18 cellular contexts compared by ENCODE assay signal in genomic region chr17:2176484-2177175, GRCh38.
DNase-seq lines count a peak whose midpoint lies in the region; ATAC-seq, FAIRE-seq and TF ChIP-seq lines count a peak whose summit lies in the region.
"Had no signal": no experiment of that assay in that cellular context is flagged by ENCODE, and none has a peak within 500 bp of the region (broad histone marks: within the 10 kb centered on the region; RNA-seq: fewer than 3 reads in every experiment).

No MANE protein-coding gene starts in this region.

- ATAC-seq in HG03025 (IDR thresholded peaks at IDR 0.05; ENCODE audit: low FRiP score, unreplicated experiment) (no peak), GM21717 (IDR thresholded peaks at IDR 0.05; ENCODE audit: unreplicated experiment) (no peak)

- H3K27ac Mint-ChIP-seq in HFFc6: peak overlapping the region; percentile 78
- peak overlapping the region in 3 of 5 experiments; percentile 13 to 82 (median 53) for H3K27ac Mint-ChIP-seq in brain

- no peaks in the 10 kb centered on the region for H3K27me3 ChIP-seq in keratinocyte (ENCODE audit: control insufficient read depth, extremely low read depth, insufficient read depth, low read length)
- no peaks in the 10 kb centered on the region for H3K27me3 ChIP-seq in rectal smooth muscle tissue (ENCODE audit: control insufficient read depth, insufficient read depth, low read length)
- H3K27me3 ChIP-seq: dorsolateral prefrontal cortex had no signal

- peaks cover 13% of the 10 kb centered on the region in 2 experiments for H3K36me3 ChIP-seq in keratinocyte (ENCODE audit: control insufficient read depth in 2 of 2, extremely low read depth in 1 of 2, insufficient read depth in 2 of 2, low read length in 2 of 2)
- no peaks in the 10 kb centered on the region for H3K36me3 ChIP-seq in rectal smooth muscle tissue (ENCODE audit: control insufficient read depth, insufficient read depth, low read length)

- H3K9me3 Mint-ChIP-seq in HFFc6: no peaks in the 10 kb centered on the region
- no peaks in the 10 kb centered on the region for H3K9me3 Mint-ChIP-seq in brain

- no peak for DNase-seq in HFFc6
- DNase-seq in keratinocyte (ENCODE audit: low read depth, low spot score): no peak
- no peak for DNase-seq in stimulated activated CD4-positive, alpha-beta T cell treated with anti-CD3 and anti-CD28 coated beads, Interleukin-4, amount 100 ng/mL, for 24 hours
- no peak for DNase-seq in A172 (ENCODE audit: low spot score)
- DNase-seq: activated T-cell treated with anti-CD3 and anti-CD28 coated beads for 4 hours; amygdala; C1 segment of cervical spinal cord; dorsolateral prefrontal cortex; KBM-7; NCI-H1694; stimulated activated CD4-positive, alpha-beta T cell treated with anti-CD3 and anti-CD28 coated beads, Interleukin-2, amount 100 ng/mL, for 24 hours had no signal

- H3K36me3 Mint-ChIP-seq in HFFc6 (ENCODE audit: low read depth): peaks cover 22% of the 10 kb centered on the region; the same call in 1 of the 2 replicates
- H3K36me3 Mint-ChIP-seq in brain: peaks cover 19% of the 10 kb centered on the region

- H3K4me1 ChIP-seq in keratinocyte (ENCODE audit: control insufficient read depth, extremely low read depth, insufficient read depth, low read length) (peaks cover 45% of the 10 kb centered on the region), rectal smooth muscle tissue (ENCODE audit: control insufficient read depth, insufficient read depth, low read length) (peaks cover 95% of the 10 kb centered on the region)

- H3K79me2 ChIP-seq in keratinocyte (ENCODE audit: control insufficient read depth, insufficient read depth, low read length): no peaks in the 10 kb centered on the region

- H3K27me3 Mint-ChIP-seq in HFFc6 (ENCODE audit: insufficient read depth): peaks cover 3% of the 10 kb centered on the region; the same call in 1 of the 2 replicates
- H3K27me3 Mint-ChIP-seq in brain: no peaks in the 10 kb centered on the region

- no peak for FAIRE-seq in keratinocyte (lab: Jason Lieb, UNC)
- FAIRE-seq: GM12892 had no signal

- H3K9ac ChIP-seq in keratinocyte (ENCODE audit: control insufficient read depth, extremely low read depth, insufficient read depth, low read length) (peak overlapping the region; percentile 43), rectal smooth muscle tissue (ENCODE audit: low read length) (no peak overlapping the region)
- H3K9ac ChIP-seq: parathyroid adenoma had no signal

- dilution Hi-C loops in keratinocyte (cut with MboI; ENCODE audit: extremely low pct_ligation_motif_present, low sequenced_read_pairs): no loop called here

- no peak overlapping the region for H3K4me3 ChIP-seq in keratinocyte (ENCODE audit: control insufficient read depth in 2 of 3, extremely low read depth in 1 of 3, insufficient read depth in 2 of 3, low read depth in 1 of 3, low read length in 3 of 3)
- no peak overlapping the region for H3K4me3 ChIP-seq in rectal smooth muscle tissue (ENCODE audit: low read length)
- H3K4me3 ChIP-seq: dorsolateral prefrontal cortex, lung had no signal

- peak overlapping the region; percentile 64 for H3K4me2 ChIP-seq in keratinocyte (ENCODE audit: control insufficient read depth, extremely low read depth, insufficient read depth, low read depth, low read length)

- H3K27ac ChIP-seq in keratinocyte (ENCODE audit: control insufficient read depth, insufficient read depth, low read length) (peak overlapping the region; percentile 63), rectal smooth muscle tissue (ENCODE audit: low read depth, low read length) (peak overlapping the region; percentile 78)

- H3K9me1 ChIP-seq in keratinocyte (ENCODE audit: control insufficient read depth, extremely low read depth, insufficient read depth, low read length): peaks cover 3% of the 10 kb centered on the region

- TF ChIP-seq CTCF in HFFc6 (IDR thresholded peaks at IDR 0.05) (no peak), brain (conservative IDR thresholded peaks at IDR 0.05) (no peak), keratinocyte (optimal IDR thresholded peaks at IDR 0.05 in 1 of 3, IDR thresholded peaks at IDR 0.05 in 1 of 3, conservative IDR thresholded peaks at IDR 0.05 in 1 of 3; ENCODE audit: extremely low read depth in 1 of 3, insufficient read depth in 2 of 3, low read length in 3 of 3) (no peak)

- H3K9me3 ChIP-seq in keratinocyte (ENCODE audit: control insufficient read depth, low read depth, low read length): no peaks in the 10 kb centered on the region

- no peaks in the 10 kb centered on the region for H4K20me1 ChIP-seq in keratinocyte (ENCODE audit: control insufficient read depth, extremely low read depth, insufficient read depth, low read length)

- H3K4me1 Mint-ChIP-seq in HFFc6 (ENCODE audit: low read depth): peaks cover 100% of the 10 kb centered on the region
- H3K4me1 Mint-ChIP-seq in brain: peaks cover 97% of the 10 kb centered on the region

- no peak overlapping the region; the same call in 1 of the 2 replicates for H3K4me3 Mint-ChIP-seq in HFFc6
- no peak overlapping the region for H3K4me3 Mint-ChIP-seq in brain

- H2AFZ ChIP-seq in keratinocyte (ENCODE audit: control insufficient read depth, low read length): no peak overlapping the region
- H2AFZ ChIP-seq: parathyroid adenoma had no signal
